Comparison of ENCODE assay signal across 9 cellular contexts in the genomic region with DNA sequence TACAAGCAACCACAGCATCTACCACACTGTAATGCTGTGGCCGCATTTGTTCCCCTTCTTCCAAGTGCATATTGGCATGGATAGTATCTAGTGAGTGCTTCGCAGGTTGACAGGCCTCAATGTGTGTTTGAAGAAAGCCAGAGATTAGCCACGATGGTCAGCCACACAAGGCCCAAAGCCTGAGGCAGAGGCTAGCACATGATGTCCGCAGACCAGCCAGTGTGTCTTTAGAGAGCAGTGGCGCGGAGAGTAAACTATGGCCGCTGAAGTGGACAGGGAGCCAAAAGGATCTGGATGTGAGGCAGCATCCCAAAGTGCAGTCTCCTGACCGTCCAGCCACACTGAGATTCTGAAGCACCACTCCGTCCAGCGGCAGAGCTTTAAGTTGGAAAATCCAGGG. TPM values are rescaled to one million over a fixed set of nuclear protein-coding genes. Genes with fewer than 3 reads are reported as not detected.
A peak's percentile ranks its signal among the peaks of the same experiment; 100 is the strongest.
DNase-seq lines count a peak whose midpoint lies in the region; ATAC-seq and TF ChIP-seq lines count a peak whose summit lies in the region.
"Had no signal": no experiment of that assay in that cellular context is flagged by ENCODE, and none has a peak within 500 bp of the region (broad histone marks: within the 10 kb centered on the region; RNA-seq: fewer than 3 reads in every experiment).

No MANE protein-coding gene starts in this region.

- H3F3A ChIP-seq in GM23248 (ENCODE audit: insufficient read depth) = peaks cover 87% of the 10 kb centered on the region

- ATAC-seq in right cardiac atrium (peak; percentile 56 to 78), psoas muscle (peak in 2 of 4 donors; percentile 16 to 18), GM19351 (IDR thresholded peaks at IDR 0.05; ENCODE audit: unreplicated experiment) (no peak), HG03460 (IDR thresholded peaks at IDR 0.05; ENCODE audit: unreplicated experiment) (no peak)

- no peak for TF ChIP-seq CTCF in psoas muscle (IDR thresholded peaks at IDR 0.05)

- H3K4me3 ChIP-seq in GM23248 = no peak overlapping the region
- H3K4me3 ChIP-seq in right cardiac atrium (ENCODE audit: low read length) = no peak overlapping the region
- H3K4me3 ChIP-seq in psoas muscle = peak overlapping the region; percentile 4

- H3K36me3 ChIP-seq in GM23248 (ENCODE audit: low read depth) (no peaks in the 10 kb centered on the region), psoas muscle (ENCODE audit: insufficient read depth in 1 of 2, low read depth in 1 of 2) (no peaks in the 10 kb centered on the region)

- peaks cover 5% of the 10 kb centered on the region for H3K9me3 Mint-ChIP-seq in activated naive CD8-positive, alpha-beta T cell treated with anti-CD3 and anti-CD28 coated beads for 36 hours

- DNase-seq in GM23248 (no peak), right cardiac atrium (peak; percentile 36 to 76 (median 71)), psoas muscle (no peak), middle frontal gyrus (ENCODE audit: extremely low spot score, low spot score) (no peak), UCSD-AML1 (lab: John Stamatoyannopoulos, UW; ENCODE audit: unreplicated experiment) (no peak)
- DNase-seq in activated naive CD8-positive, alpha-beta T cell treated with anti-CD3 and anti-CD28 coated beads for 36 hours = no peak
- DNase-seq: NCI-H2029 had no signal

- H3K79me2 ChIP-seq in GM23248 (ENCODE audit: insufficient read depth) = peaks cover 100% of the 10 kb centered on the region

- in situ Hi-C loops in GM23248 (cut with MboI) = no loop called here

- peak overlapping the region; percentile 98 for H3K27ac Mint-ChIP-seq in activated naive CD8-positive, alpha-beta T cell treated with anti-CD3 and anti-CD28 coated beads for 36 hours

- H3K4me1 ChIP-seq in GM23248 (ENCODE audit: insufficient read depth) (peaks cover 87% of the 10 kb centered on the region), right cardiac atrium (ENCODE audit: control insufficient read depth, insufficient read depth, low read length) (peaks cover 47% of the 10 kb centered on the region), psoas muscle (peaks cover 97% of the 10 kb centered on the region)

- H3K27me3 Mint-ChIP-seq in activated naive CD8-positive, alpha-beta T cell treated with anti-CD3 and anti-CD28 coated beads for 36 hours = no peaks in the 10 kb centered on the region

- H3K27me3 ChIP-seq in GM23248 (replicated peaks; ENCODE audit: insufficient read depth) (no peaks in the 10 kb centered on the region), right cardiac atrium (ENCODE audit: control insufficient read depth, insufficient read depth) (no peaks in the 10 kb centered on the region), psoas muscle (ENCODE audit: insufficient read depth in 3 of 3, low read length in 2 of 3) (no peaks in the 10 kb centered on the region)

- no peak overlapping the region for H2AFZ ChIP-seq in GM23248

- H3K9ac ChIP-seq in GM23248 = peak overlapping the region; percentile 21; the same call in 1 of the 2 replicates

- intact Hi-C loops in right cardiac atrium (cut with DNase I) = no loop called here
- intact Hi-C loops in psoas muscle (cut with DNase I) = no loop called here

- peak overlapping the region; percentile 98; the same call in 1 of the 2 replicates for H3K27ac ChIP-seq in GM23248
- H3K27ac ChIP-seq in right cardiac atrium (ENCODE audit: low read length) = peak overlapping the region; percentile 18
- H3K27ac ChIP-seq in psoas muscle = peak overlapping the region; percentile 57

- no peaks in the 10 kb centered on the region for H3K9me2 ChIP-seq in GM23248 (ENCODE audit: insufficient read depth)

- H3K36me3 Mint-ChIP-seq in activated naive CD8-positive, alpha-beta T cell treated with anti-CD3 and anti-CD28 coated beads for 36 hours = peaks cover 30% of the 10 kb centered on the region

- H3K9me3 ChIP-seq in GM23248 (ENCODE audit: low read depth) (no peaks in the 10 kb centered on the region), right cardiac atrium (ENCODE audit: control insufficient read depth, low read length) (no peaks in the 10 kb centered on the region), psoas muscle (no peaks in the 10 kb centered on the region)

- H3K4me2 ChIP-seq in GM23248 (ENCODE audit: unreplicated experiment) = no peak overlapping the region

- H3K4me1 Mint-ChIP-seq in activated naive CD8-positive, alpha-beta T cell treated with anti-CD3 and anti-CD28 coated beads for 36 hours = peaks cover 92% of the 10 kb centered on the region

- H4K20me1 ChIP-seq in GM23248 (ENCODE audit: insufficient read depth) = peaks cover 46% of the 10 kb centered on the region

- H3K4me3 Mint-ChIP-seq in activated naive CD8-positive, alpha-beta T cell treated with anti-CD3 and anti-CD28 coated beads for 36 hours = no peak overlapping the region

- 92 to 95% methylated on average over 10 of the region's 10 CpGs for WGBS in GM23248 (ENCODE audit: low coverage in 1 of 2, low lambda C conversion rate in 2 of 2, missing lambda C conversion rate in 2 of 2), 2 experiments
- WGBS in right cardiac atrium = 36% methylated on average over 10 of the region's 10 CpGs
- WGBS in psoas muscle, 3 donors = 66 to 82% (median 66%) methylated on average over 10 of the region's 10 CpGs

RNA-seq across cellular contexts. Expression of gene BRD4, which starts 36.0 kb away (rescaled TPM):
- 9.0 and 20.2 TPM in 2 replicates for total RNA-seq in GM23248 (2014; rRNA removed; shearing (Covaris generic))
- 17.5 and 18.6 TPM in 2 replicates for polyA plus RNA-seq in GM23248 (2016; fragmentation: Nextera tagmentation; extraction: Ambion mirVana)
- total RNA-seq in activated naive CD8-positive, alpha-beta T cell treated with anti-CD3 and anti-CD28 coated beads for 36 hours = 100 to 1,000 TPM; 110 to 113 TPM
- 10 to 100 TPM; 51.1 to 62.8 (median 59.2) TPM for total RNA-seq in right cardiac atrium
- polyA plus RNA-seq in right cardiac atrium = 29.6 TPM
- total RNA-seq in psoas muscle = 100 to 1,000 TPM in 2 of 4 donors, 10 to 100 TPM in 2; 65.3 to 120 (median 101) TPM
- 100 to 1,000 TPM in 1 of 3 donors, 10 to 100 TPM in 2; 42.6 to 107 (median 45.6) TPM for polyA plus RNA-seq in psoas muscle

Comparison
In these comparisons a context has a peak if more than half of its experiments do, and no peak if none do; other contexts are left out.
1. DNase-seq: peak in right cardiac atrium (3 of 3); none in GM23248 (single experiment), activated naive CD8-positive, alpha-beta T cell treated with anti-CD3 and anti-CD28 coated beads for 36 hours (single experiment), psoas muscle (0 of 2), middle frontal gyrus (single experiment) and UCSD-AML1 (single experiment).
2. H3K27ac ChIP-seq: peak in every context shown above with its lines; median percentile 98 in GM23248; 57 in psoas muscle; 18 in right cardiac atrium.
3. ATAC-seq: peak in right cardiac atrium (2 of 2); none in GM19351 (single experiment) and HG03460 (single experiment).